2 cellular contexts compared by ENCODE assay signal in genomic region chr16:85093705-85094104, GRCh38.
TF ChIP-seq lines count a peak whose summit lies in the region.

No MANE protein-coding gene starts in this region.

TF ChIP-seq in HepG2, 621 proteins besides CTCF, POLR2A, EP300 and RAD21:
- no peak for TF ChIP-seq ZNF235 (CRISPR knock-in tag; IDR thresholded peaks at IDR 0.05; ENCODE audit: borderline replicate concordance)
- no peak for TF ChIP-seq TP53 (CRISPR knock-in tag; conservative IDR thresholded peaks at IDR 0.05)
- no peak for TF ChIP-seq MED13 (CRISPR knock-in tag; IDR thresholded peaks at IDR 0.05)
- no peak for TF ChIP-seq RBFOX2 (IDR thresholded peaks at IDR 0.05; ENCODE audit: low read depth, low read length)
- no peak for TF ChIP-seq ZNF580 (CRISPR knock-in tag; IDR thresholded peaks at IDR 0.05; ENCODE audit: borderline replicate concordance, low read depth)
- no peak for TF ChIP-seq ZNF781 (CRISPR knock-in tag; IDR thresholded peaks at IDR 0.05; ENCODE audit: borderline replicate concordance, not compliant biosample characterization)
- TF ChIP-seq MXD3 (CRISPR knock-in tag; IDR thresholded peaks at IDR 0.05), result no peak
- no peak for TF ChIP-seq ZNF598 (CRISPR knock-in tag; IDR thresholded peaks at IDR 0.05; ENCODE audit: borderline replicate concordance)
- TF ChIP-seq ZBTB49 (CRISPR knock-in tag; IDR thresholded peaks at IDR 0.05; ENCODE audit: borderline replicate concordance), result no peak
- no peak for TF ChIP-seq ATF4 (CRISPR knock-in tag; IDR thresholded peaks at IDR 0.05)
- no peak for TF ChIP-seq NONO (IDR thresholded peaks at IDR 0.05)
- TF ChIP-seq NONO (CRISPR knock-in tag; conservative IDR thresholded peaks at IDR 0.05), result no peak
- TF ChIP-seq CREB1 (IDR thresholded peaks at IDR 0.05), result no peak
- no peak for TF ChIP-seq CREB1 (CRISPR knock-in tag; IDR thresholded peaks at IDR 0.05)
- TF ChIP-seq WIZ (CRISPR knock-in tag; IDR thresholded peaks at IDR 0.05), result no peak
- no peak for TF ChIP-seq PRDM15 (CRISPR knock-in tag; IDR thresholded peaks at IDR 0.05)

TF ChIP-seq in HCT116, 20 proteins besides CTCF, POLR2A, EP300 and RAD21:
- TF ChIP-seq MAX (IDR thresholded peaks at IDR 0.05) (no peak), REST (IDR thresholded peaks at IDR 0.05; ENCODE audit: low read depth) (no peak), EZH2 (IDR thresholded peaks at IDR 0.05) (no peak), SP1 (IDR thresholded peaks at IDR 0.05; ENCODE audit: low read depth) (no peak), POLR2AphosphoS5 (IDR thresholded peaks at IDR 0.05; ENCODE audit: low read depth, low read length) (no peak), SRF (IDR thresholded peaks at IDR 0.05; ENCODE audit: low read depth) (no peak), EGR1 (IDR thresholded peaks at IDR 0.05; ENCODE audit: low read depth) (no peak), FOSL1 (IDR thresholded peaks at IDR 0.05; ENCODE audit: low read depth) (no peak)
- TF ChIP-seq, protein P1, sequence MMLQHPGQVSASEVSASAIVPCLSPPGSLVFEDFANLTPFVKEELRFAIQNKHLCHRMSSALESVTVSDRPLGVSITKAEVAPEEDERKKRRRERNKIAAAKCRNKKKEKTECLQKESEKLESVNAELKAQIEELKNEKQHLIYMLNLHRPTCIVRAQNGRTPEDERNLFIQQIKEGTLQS (IDR thresholded peaks at IDR 0.05), result no peak
